ENCODE assay signal across 8 cellular contexts in genomic region chr17:60391419-60392041, GRCh38. TPM values are rescaled to one million over a fixed set of nuclear protein-coding genes. Genes with fewer than 3 reads are reported as not detected.
DNase-seq lines count a peak whose midpoint lies in the region; ATAC-seq and TF ChIP-seq lines count a peak whose summit lies in the region.

No MANE protein-coding gene starts in this region.

- peak overlapping the region; percentile 99 for H3K27ac Mint-ChIP-seq in activated CD4-positive, alpha-beta T cell treated with anti-CD3 and anti-CD28 coated beads, Interleukin-2, amount 10 ng/mL, durations not matched to agents 24 days and 14 days
- peak overlapping the region; percentile 88 to 92 for H3K27ac Mint-ChIP-seq in natural killer cell

- no peaks in the 10 kb centered on the region for H3K9me3 Mint-ChIP-seq in activated CD4-positive, alpha-beta T cell treated with anti-CD3 and anti-CD28 coated beads, Interleukin-2, amount 10 ng/mL, durations not matched to agents 24 days and 14 days
- H3K9me3 Mint-ChIP-seq in natural killer cell, result no peaks in the 10 kb centered on the region

- no peaks in the 10 kb centered on the region for H3K27me3 Mint-ChIP-seq in activated CD4-positive, alpha-beta T cell treated with anti-CD3 and anti-CD28 coated beads, Interleukin-2, amount 10 ng/mL, durations not matched to agents 24 days and 14 days
- H3K27me3 Mint-ChIP-seq in natural killer cell (ENCODE audit: low read depth in 2 of 2), result no peaks in the 10 kb centered on the region

- H3K36me3 Mint-ChIP-seq in activated CD4-positive, alpha-beta T cell treated with anti-CD3 and anti-CD28 coated beads, Interleukin-2, amount 10 ng/mL, durations not matched to agents 24 days and 14 days (ENCODE audit: low read depth), result peaks cover 5% of the 10 kb centered on the region
- no peaks in the 10 kb centered on the region for H3K36me3 Mint-ChIP-seq in natural killer cell

- H3K4me3 ChIP-seq in epithelial cell of esophagus (ENCODE audit: low read length), result peak overlapping the region; percentile 87

- intact Hi-C loops in activated CD4-positive, alpha-beta T cell treated with anti-CD3 and anti-CD28 coated beads, Interleukin-2, amount 10 ng/mL, durations not matched to agents 24 days and 14 days (cut with micrococcal nuclease), result loop anchor here (1.0 to 10.0 kb wide), 6 partner anchors 30 to 1673 kb away; partner anchors contain the start of genes MED13 and PPM1D
- intact Hi-C loops in natural killer cell (cut with micrococcal nuclease), result loop anchor here (10.0 kb wide), 1 partner anchor 607 kb away; no protein-coding TSS in a partner anchor

- TF ChIP-seq CTCF in epithelial cell of esophagus (IDR thresholded peaks at IDR 0.05; ENCODE audit: insufficient read depth, low read depth, low read length, missing control alignments) (no peak), natural killer cell (IDR thresholded peaks at IDR 0.05) (no peak)

- H3K4me3 Mint-ChIP-seq in activated CD4-positive, alpha-beta T cell treated with anti-CD3 and anti-CD28 coated beads, Interleukin-2, amount 10 ng/mL, durations not matched to agents 24 days and 14 days, result peak overlapping the region; percentile 96
- peak overlapping the region; percentile 98 for H3K4me3 Mint-ChIP-seq in natural killer cell

- H3K4me1 Mint-ChIP-seq in activated CD4-positive, alpha-beta T cell treated with anti-CD3 and anti-CD28 coated beads, Interleukin-2, amount 10 ng/mL, durations not matched to agents 24 days and 14 days, result peaks cover 42% of the 10 kb centered on the region
- H3K4me1 Mint-ChIP-seq in natural killer cell, result peaks cover 41 to 44% of the 10 kb centered on the region in 2 donors

- POLR2A ChIA-PET in HEK293T (lab: Yijun Ruan, JAX), result interaction anchor here (0.5 to 1.8 kb wide), 14 partner anchors 9 to 247 kb away, joined by 3 to 14 read pairs (median 4); no protein-coding TSS in a partner anchor

- peak; percentile 32 for ATAC-seq in HG02885 (IDR thresholded peaks at IDR 0.05; ENCODE audit: poor library complexity, unreplicated experiment)
- ATAC-seq in natural killer cell, result peak; percentile 33 to 43 (median 35)

- no peak for DNase-seq in activated CD4-positive, alpha-beta T cell treated with anti-CD3 and anti-CD28 coated beads, Interleukin-2, amount 10 ng/mL, durations not matched to agents 24 days and 14 days
- no peak for DNase-seq in activated CD4-positive, alpha-beta T cell treated with anti-CD3 and anti-CD28 coated beads, Interleukin-2, amount 50 U/mL, for 4 hours
- DNase-seq in RPMI7951 (ENCODE audit: low read depth) (peak; percentile 13), epithelial cell of esophagus (ENCODE audit: low read depth) (no peak), natural killer cell (no peak), HEK293T (ENCODE audit: extremely low spot score) (no peak), cerebellum (ENCODE audit: low spot score) (no peak)

- CTCF ChIA-PET in HEK293T (lab: Yijun Ruan, JAX), result no interaction called here

TF ChIP-seq in HEK293T, 16 proteins besides CTCF, POLR2A, EP300 and RAD21:
- TF ChIP-seq LEF1 (IDR thresholded peaks at IDR 0.05; ENCODE audit: borderline replicate concordance) (no peak), FOXA1 (IDR thresholded peaks at IDR 0.05) (no peak), L3MBTL2 (conservative IDR thresholded peaks at IDR 0.05) (no peak), BHLHE40 (IDR thresholded peaks at IDR 0.05; ENCODE audit: borderline replicate concordance) (no peak), TARDBP (IDR thresholded peaks at IDR 0.05) (no peak), FOXM1 (IDR thresholded peaks at IDR 0.05; ENCODE audit: borderline replicate concordance) (no peak), CTBP1 (IDR thresholded peaks at IDR 0.05; ENCODE audit: borderline replicate concordance) (no peak), PKNOX1 (IDR thresholded peaks at IDR 0.05) (no peak), ELF4 (IDR thresholded peaks at IDR 0.05) (no peak), ZNF384 (IDR thresholded peaks at IDR 0.05) (no peak), NFRKB (IDR thresholded peaks at IDR 0.05) (no peak), SP1 (IDR thresholded peaks at IDR 0.05) (no peak), HDGF (IDR thresholded peaks at IDR 0.05; ENCODE audit: borderline replicate concordance) (no peak)
TF ChIP-seq in HEK293T: peak in this region for 0.

RNA-seq across cellular contexts. Expression of gene USP32, which starts 0.4 kb away (rescaled TPM):
- 30.2 and 34.3 TPM in 2 replicates for total RNA-seq in activated CD4-positive, alpha-beta T cell treated with anti-CD3 and anti-CD28 coated beads, Interleukin-2, amount 10 ng/mL, durations not matched to agents 24 days and 14 days
- total RNA-seq in RPMI7951 (2014; rRNA removed; shearing (Covaris generic)), result 21.4 and 25.0 TPM in 2 replicates
- total RNA-seq in natural killer cell (10 to 100 TPM; 41.3 to 68.5 (median 41.7) TPM), cerebellum (78.8 TPM)

RNA-seq across cellular contexts. Expression of gene CHCT1, which starts 30.8 kb away (rescaled TPM):
- total RNA-seq in activated CD4-positive, alpha-beta T cell treated with anti-CD3 and anti-CD28 coated beads, Interleukin-2, amount 10 ng/mL, durations not matched to agents 24 days and 14 days, result not detected in 2 replicates
- not detected in 2 replicates for total RNA-seq in RPMI7951 (2014; rRNA removed; shearing (Covaris generic))
- total RNA-seq in natural killer cell (not detected), cerebellum (not detected)
